Comparison of ENCODE assay signal across 4 cellular contexts in genomic region chr20:16366548-16366947, GRCh38.
"Had no signal": no experiment of that assay in that cellular context is flagged by ENCODE, and none has a peak within 500 bp of the region (broad histone marks: within the 10 kb centered on the region; RNA-seq: fewer than 3 reads in every experiment).

No MANE protein-coding gene starts in this region.

- H3K4me3 ChIP-seq: GM23338 had no signal

- DNase-seq: H9, HCEC 1CT, IMR-90 had no signal

- ATAC-seq: GM23338 had no signal
